Comparison of ENCODE assay signal across 8 cellular contexts in the genomic region with DNA sequence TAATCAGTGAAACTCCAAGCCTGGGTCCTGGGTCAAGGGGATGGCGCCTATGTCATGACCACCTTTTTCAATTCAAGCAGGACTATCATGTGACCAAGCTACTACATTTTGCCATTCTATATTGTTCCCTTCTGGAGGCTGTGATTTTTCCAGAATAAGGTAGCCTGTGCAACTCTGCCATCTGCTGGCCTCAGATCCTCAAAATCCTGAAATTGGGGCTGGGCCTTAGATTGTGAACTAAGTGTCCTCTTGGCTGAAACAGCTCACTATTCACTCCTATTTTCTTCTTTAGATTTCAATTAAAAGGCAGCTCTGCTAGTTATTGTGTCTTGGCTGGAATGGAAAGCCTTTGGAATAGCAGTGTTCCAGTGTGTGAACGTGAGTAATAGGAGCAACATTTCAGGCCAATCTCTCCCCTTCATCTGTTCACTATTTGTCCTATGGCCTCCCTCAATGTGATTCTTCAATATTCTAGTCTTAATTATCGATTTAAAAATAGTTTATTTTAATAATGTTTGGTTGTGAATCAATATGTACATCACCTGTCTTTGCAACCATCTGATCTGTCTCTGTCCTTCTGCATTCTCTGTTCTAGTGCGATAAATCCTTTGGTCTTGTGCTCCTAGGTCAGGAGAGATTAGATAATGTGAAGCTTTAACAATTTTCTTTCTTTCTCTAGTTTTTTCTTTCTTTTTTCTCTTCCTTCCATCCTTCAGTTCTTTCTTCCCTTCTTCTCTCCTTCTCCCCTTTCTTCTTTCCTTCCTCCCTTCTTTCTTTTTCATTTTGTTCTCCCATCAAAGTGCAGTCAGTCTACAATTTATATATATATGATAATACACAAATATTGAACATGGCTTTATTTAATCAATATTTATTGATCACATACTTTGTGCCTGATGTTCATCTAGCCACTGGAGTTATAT.
A peak's percentile ranks its signal among the peaks of the same experiment; 100 is the strongest.
DNase-seq lines count a peak whose midpoint lies in the region; ATAC-seq and TF ChIP-seq lines count a peak whose summit lies in the region.

No MANE protein-coding gene starts in this region.

- H3K4ac ChIP-seq in mesenchymal stem cell (ENCODE audit: low read depth in 1 of 2, low read length in 2 of 2): no peak overlapping the region

- no CpG with 5 or more reads among the region's 4 CpGs for WGBS in mesenchymal stem cell

- H2AFZ ChIP-seq in mesenchymal stem cell (ENCODE audit: low read depth, low read length): no peak overlapping the region

- no peak overlapping the region for H4K8ac ChIP-seq in mesenchymal stem cell (ENCODE audit: low read length)

- no peak overlapping the region for H2BK12ac ChIP-seq in mesenchymal stem cell (ENCODE audit: low read length in 2 of 2)

- H2BK5ac ChIP-seq in mesenchymal stem cell (ENCODE audit: low read depth, low read length, poor library complexity, severe bottlenecking): no peak overlapping the region

- H2BK15ac ChIP-seq in mesenchymal stem cell (ENCODE audit: low read depth, poor library complexity, severe bottlenecking): no peak overlapping the region

- H3K9ac ChIP-seq in mesenchymal stem cell (ENCODE audit: low read length): no peak overlapping the region

- ATAC-seq in left lobe of liver (peak; percentile 90), GM18511 (IDR thresholded peaks at IDR 0.05; ENCODE audit: unreplicated experiment) (no peak)

- H2BK120ac ChIP-seq in mesenchymal stem cell (ENCODE audit: low read depth, low read length): no peak overlapping the region

- no peak overlapping the region for H3K18ac ChIP-seq in mesenchymal stem cell (ENCODE audit: low read depth in 1 of 2, low read length in 2 of 2)

- no peak overlapping the region for H4K91ac ChIP-seq in mesenchymal stem cell (ENCODE audit: low read length)

- H3K9me3 ChIP-seq in mesenchymal stem cell (ENCODE audit: control insufficient read depth, low read length): no peaks in the 10 kb centered on the region

- H3K9me3 Mint-ChIP-seq in CD14-positive monocyte: no peaks in the 10 kb centered on the region

- no peak overlapping the region for H3K14ac ChIP-seq in mesenchymal stem cell (ENCODE audit: low read length in 2 of 2)

- H3K36me3 Mint-ChIP-seq in CD14-positive monocyte: peaks cover 37 to 38% of the 10 kb centered on the region in 2 donors

- in situ Hi-C loops in GM13977 (cut with MboI; ENCODE audit: low pct_unique_long_range_greater_than_20kb, low sequenced_read_pairs, unreplicated experiment): no loop called here

- peak overlapping the region in 1 of 7 donors; percentile 13 for H3K27ac Mint-ChIP-seq in CD14-positive monocyte

- H3K27me3 ChIP-seq in mesenchymal stem cell (ENCODE audit: control insufficient read depth in 1 of 2, insufficient read depth in 1 of 2, low read length in 2 of 2): no peaks in the 10 kb centered on the region

- no peak overlapping the region for H3K23ac ChIP-seq in mesenchymal stem cell (ENCODE audit: low read length in 2 of 2)

- no peak overlapping the region for H3K4me3 Mint-ChIP-seq in CD14-positive monocyte

- H3K27me3 Mint-ChIP-seq in CD14-positive monocyte (ENCODE audit: low read depth in 3 of 3): no peaks in the 10 kb centered on the region

- no peaks in the 10 kb centered on the region for H3K4me1 ChIP-seq in mesenchymal stem cell (ENCODE audit: control insufficient read depth, insufficient read depth, low read depth, low read length)

- no peak overlapping the region for H2AK5ac ChIP-seq in mesenchymal stem cell (ENCODE audit: low read length, severe bottlenecking)

- no peak for DNase-seq in CD14-positive monocyte (ENCODE audit: low spot score)
- no peak for DNase-seq in GM13977 (ENCODE audit: low spot score)
- DNase-seq in left lobe of liver (ENCODE audit: low spot score): no peak
- no peak for DNase-seq in NCI-H1092 treated with DMSO at 0.1 percent for 48 hours (lab: John Stamatoyannopoulos, UW)
- DNase-seq in mesenchymal stem cell: no peak
- DNase-seq in activated gamma-delta T cell treated with Interleukin-2 at 50 U/mL for 16 hours: no peak

- H3K4me3 ChIP-seq in mesenchymal stem cell (ENCODE audit: insufficient read depth in 1 of 2, low read depth in 1 of 2, low read length in 2 of 2): no peak overlapping the region

- H3K36me3 ChIP-seq in mesenchymal stem cell (ENCODE audit: control insufficient read depth in 1 of 2, insufficient read depth in 2 of 2, low read depth in 1 of 2, low read length in 2 of 2): no peaks in the 10 kb centered on the region

- no peak overlapping the region for H3K4me2 ChIP-seq in mesenchymal stem cell (ENCODE audit: low read length, poor library complexity, severe bottlenecking)

- peak; percentile 49 for TF ChIP-seq CTCF in CD14-positive monocyte (IDR thresholded peaks at IDR 0.05)
- TF ChIP-seq CTCF in GM13977 (IDR thresholded peaks at IDR 0.05; ENCODE audit: extremely low read depth, insufficient read depth, missing control alignments): peak; percentile 29
- peak; percentile 55 for TF ChIP-seq CTCF in VCaP (conservative IDR thresholded peaks at IDR 0.05)

- no peaks in the 10 kb centered on the region for H3K79me1 ChIP-seq in mesenchymal stem cell (replicated peaks; ENCODE audit: low read length, poor library complexity, severe bottlenecking)

- peaks cover 10% of the 10 kb centered on the region for H3K4me1 Mint-ChIP-seq in CD14-positive monocyte

- intact Hi-C loops in CD14-positive monocyte (cut with micrococcal nuclease): no loop called here

- no peak overlapping the region for H3K27ac ChIP-seq in VCaP
- H3K27ac ChIP-seq in mesenchymal stem cell (ENCODE audit: low read length, poor library complexity, severe bottlenecking): no peak overlapping the region
